ENCODE assay signal across 20 cellular contexts in the genomic region with DNA sequence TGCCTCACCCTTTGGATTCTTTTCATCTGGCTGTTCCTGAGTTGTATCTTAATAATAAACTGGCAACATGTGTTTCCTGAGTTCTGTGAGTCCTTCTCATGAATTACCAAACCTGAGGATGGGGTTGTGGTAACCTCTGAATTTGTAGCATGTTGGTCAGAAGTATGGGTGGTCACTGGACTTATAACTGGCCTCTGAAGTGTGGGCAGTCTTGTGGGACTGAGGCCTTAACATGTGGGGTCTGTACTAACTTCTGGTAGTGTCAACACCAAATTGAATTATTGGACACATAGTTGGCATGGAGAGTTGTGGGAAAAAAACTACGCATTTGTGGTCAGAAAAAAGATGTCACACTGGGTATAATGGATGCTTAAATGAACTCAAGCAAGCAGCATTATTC. TPM values are rescaled to one million over a fixed set of nuclear protein-coding genes. Genes with fewer than 3 reads are reported as not detected.
DNase-seq lines count a peak whose midpoint lies in the region; ATAC-seq, FAIRE-seq and TF ChIP-seq lines count a peak whose summit lies in the region.
"Had no signal": no experiment of that assay in that cellular context is flagged by ENCODE, and none has a peak within 500 bp of the region (broad histone marks: within the 10 kb centered on the region; RNA-seq: fewer than 3 reads in every experiment).

No MANE protein-coding gene starts in this region.

- H3K4me3 ChIP-seq in astrocyte (ENCODE audit: insufficient read depth, low read depth, low read length) (no peak overlapping the region), fibroblast of mammary gland (ENCODE audit: control insufficient read depth, low read depth, low read length) (no peak overlapping the region)
- H3K4me3 ChIP-seq: GM23248, HAP-1 had no signal

- H3K4me1 Mint-ChIP-seq in astrocyte (ENCODE audit: low read depth, unreplicated experiment) (peaks cover 2% of the 10 kb centered on the region), neural crest cell (no peaks in the 10 kb centered on the region), nephron progenitor cell (no peaks in the 10 kb centered on the region)
- H3K4me1 Mint-ChIP-seq in activated naive CD8-positive, alpha-beta T cell treated with anti-CD3 and anti-CD28 coated beads, Interleukin-2, amount 50 U/mL, for 24 hours: peaks cover 5% of the 10 kb centered on the region

- H3K36me3 ChIP-seq in astrocyte (ENCODE audit: insufficient read depth, low read length): no peaks in the 10 kb centered on the region
- H3K36me3 ChIP-seq: HAP-1 had no signal

- H3K9ac ChIP-seq in astrocyte (ENCODE audit: low read length): no peak overlapping the region
- H3K9ac ChIP-seq: GM23248 had no signal

- H3K27me3 ChIP-seq in astrocyte (ENCODE audit: insufficient read depth, low read length): no peaks in the 10 kb centered on the region

- H3K36me3 Mint-ChIP-seq in astrocyte (ENCODE audit: low read depth, unreplicated experiment) (no peaks in the 10 kb centered on the region), neural crest cell (ENCODE audit: low read depth) (no peaks in the 10 kb centered on the region), nephron progenitor cell (ENCODE audit: low read depth) (no peaks in the 10 kb centered on the region)
- no peaks in the 10 kb centered on the region for H3K36me3 Mint-ChIP-seq in activated naive CD8-positive, alpha-beta T cell treated with anti-CD3 and anti-CD28 coated beads, Interleukin-2, amount 50 U/mL, for 24 hours (ENCODE audit: low read depth)

- no peak overlapping the region for H3K27ac Mint-ChIP-seq in astrocyte (ENCODE audit: unreplicated experiment)
- H3K27ac Mint-ChIP-seq in neural crest cell (ENCODE audit: unreplicated experiment): peak overlapping the region; percentile 32
- no peak overlapping the region for H3K27ac Mint-ChIP-seq in nephron progenitor cell
- H3K27ac Mint-ChIP-seq in activated naive CD8-positive, alpha-beta T cell treated with anti-CD3 and anti-CD28 coated beads, Interleukin-2, amount 50 U/mL, for 24 hours: no peak overlapping the region
- H3K27ac Mint-ChIP-seq: CD4-positive, alpha-beta T cell; IgD-negative memory B cell had no signal

- H3K4me3 Mint-ChIP-seq in astrocyte (ENCODE audit: unreplicated experiment): no peak overlapping the region
- no peak overlapping the region for H3K4me3 Mint-ChIP-seq in neural crest cell
- H3K4me3 Mint-ChIP-seq in nephron progenitor cell: no peak overlapping the region
- no peak overlapping the region for H3K4me3 Mint-ChIP-seq in activated naive CD8-positive, alpha-beta T cell treated with anti-CD3 and anti-CD28 coated beads, Interleukin-2, amount 50 U/mL, for 24 hours
- H3K4me3 Mint-ChIP-seq: CD4-positive, alpha-beta T cell; IgD-negative memory B cell had no signal

- H3K79me2 ChIP-seq in astrocyte (ENCODE audit: insufficient read depth, low read length): no peaks in the 10 kb centered on the region

- no peak for TF ChIP-seq CTCF in astrocyte (IDR thresholded peaks at IDR 0.05; ENCODE audit: insufficient read depth, low read depth, low read length)
- no peak for TF ChIP-seq CTCF in fibroblast of mammary gland (conservative IDR thresholded peaks at IDR 0.05; ENCODE audit: control insufficient read depth, insufficient read depth, low read depth, low read length)
- no peak for TF ChIP-seq CTCF in neural crest cell (conservative IDR thresholded peaks at IDR 0.05)
- no peak for TF ChIP-seq CTCF in nephron progenitor cell (IDR thresholded peaks at IDR 0.05)

- DNase-seq in astrocyte (ENCODE audit: low read depth): peak; percentile 38
- DNase-seq in fibroblast of mammary gland (ENCODE audit: low read depth): peak; percentile 42
- no peak for DNase-seq in neural crest cell (ENCODE audit: low read depth, low spot score)
- no peak for DNase-seq in nephron progenitor cell
- no peak for DNase-seq in urothelium cell line (ENCODE audit: low spot score)
- no peak for DNase-seq in activated naive CD8-positive, alpha-beta T cell treated with anti-CD3 and anti-CD28 coated beads, Interleukin-2, amount 50 U/mL, for 24 hours
- DNase-seq: ACHN; AML-193; Caco-2; CD4-positive, alpha-beta T cell; GDM1; GM23248 had no signal

- no peaks in the 10 kb centered on the region for H3K4me1 ChIP-seq in astrocyte (ENCODE audit: insufficient read depth, low read length)

- FAIRE-seq in astrocyte (lab: Jason Lieb, UNC) (no peak), urothelium cell line (lab: Jason Lieb, UNC) (no peak)
- FAIRE-seq: A204.1, D721Med, GM12892, GM18507, HepG2 had no signal

- H3K9me3 Mint-ChIP-seq in astrocyte (ENCODE audit: unreplicated experiment): no peaks in the 10 kb centered on the region
- H3K9me3 Mint-ChIP-seq in neural crest cell: no peaks in the 10 kb centered on the region
- no peaks in the 10 kb centered on the region for H3K9me3 Mint-ChIP-seq in nephron progenitor cell
- peaks cover 7% of the 10 kb centered on the region for H3K9me3 Mint-ChIP-seq in activated naive CD8-positive, alpha-beta T cell treated with anti-CD3 and anti-CD28 coated beads, Interleukin-2, amount 50 U/mL, for 24 hours
- H3K9me3 Mint-ChIP-seq: CD4-positive, alpha-beta T cell had no signal

- H3K27ac ChIP-seq in astrocyte (ENCODE audit: low read depth, low read length): no peak overlapping the region
- H3K27ac ChIP-seq: C4-2B, GM23248 had no signal

- H3K27me3 Mint-ChIP-seq in astrocyte (ENCODE audit: low read depth, unreplicated experiment): peaks cover 2% of the 10 kb centered on the region
- H3K27me3 Mint-ChIP-seq in neural crest cell (ENCODE audit: low read depth): peaks cover 2% of the 10 kb centered on the region
- H3K27me3 Mint-ChIP-seq in nephron progenitor cell (ENCODE audit: low read depth, poor library complexity): peaks cover 3% of the 10 kb centered on the region
- no peaks in the 10 kb centered on the region for H3K27me3 Mint-ChIP-seq in activated naive CD8-positive, alpha-beta T cell treated with anti-CD3 and anti-CD28 coated beads, Interleukin-2, amount 50 U/mL, for 24 hours
- H3K27me3 Mint-ChIP-seq: CD4-positive, alpha-beta T cell; IgD-negative memory B cell had no signal

- no peaks in the 10 kb centered on the region for H4K20me1 ChIP-seq in astrocyte (ENCODE audit: insufficient read depth, low read length)

- no peaks in the 10 kb centered on the region for H3K9me3 ChIP-seq in astrocyte (ENCODE audit: insufficient read depth, low read depth, low read length)
- H3K9me3 ChIP-seq: Caco-2, HAP-1 had no signal

- ATAC-seq in activated naive CD8-positive, alpha-beta T cell treated with anti-CD3 and anti-CD28 coated beads, Interleukin-2, amount 50 U/mL, for 24 hours: no peak
- ATAC-seq: HepG2 had no signal

- H2AFZ ChIP-seq in astrocyte (ENCODE audit: low read depth, low read length): no peak overlapping the region
- H2AFZ ChIP-seq: GM23248 had no signal

- H3K4me2 ChIP-seq in astrocyte (ENCODE audit: low read length): no peak overlapping the region

RNA-seq across cellular contexts. Expression of a gene that starts 45.0 kb away (rescaled TPM):
- 0.14 TPM in 1 of 2 replicates, not detected in the other for total RNA-seq in astrocyte
- not detected in 2 replicates for total RNA-seq in neural crest cell
- total RNA-seq: HepG2 had no signal

Comparison
In these comparisons a context has a peak if more than half of its experiments do, and no peak if none do; other contexts are left out.
1. DNase-seq: peak in astrocyte (single experiment) and fibroblast of mammary gland (single experiment); none in neural crest cell (single experiment), nephron progenitor cell (single experiment), urothelium cell line (single experiment) and activated naive CD8-positive, alpha-beta T cell treated with anti-CD3 and anti-CD28 coated beads, Interleukin-2, amount 50 U/mL, for 24 hours (single experiment).